ENCODE assay signal across 8 cellular contexts in the genomic region with DNA sequence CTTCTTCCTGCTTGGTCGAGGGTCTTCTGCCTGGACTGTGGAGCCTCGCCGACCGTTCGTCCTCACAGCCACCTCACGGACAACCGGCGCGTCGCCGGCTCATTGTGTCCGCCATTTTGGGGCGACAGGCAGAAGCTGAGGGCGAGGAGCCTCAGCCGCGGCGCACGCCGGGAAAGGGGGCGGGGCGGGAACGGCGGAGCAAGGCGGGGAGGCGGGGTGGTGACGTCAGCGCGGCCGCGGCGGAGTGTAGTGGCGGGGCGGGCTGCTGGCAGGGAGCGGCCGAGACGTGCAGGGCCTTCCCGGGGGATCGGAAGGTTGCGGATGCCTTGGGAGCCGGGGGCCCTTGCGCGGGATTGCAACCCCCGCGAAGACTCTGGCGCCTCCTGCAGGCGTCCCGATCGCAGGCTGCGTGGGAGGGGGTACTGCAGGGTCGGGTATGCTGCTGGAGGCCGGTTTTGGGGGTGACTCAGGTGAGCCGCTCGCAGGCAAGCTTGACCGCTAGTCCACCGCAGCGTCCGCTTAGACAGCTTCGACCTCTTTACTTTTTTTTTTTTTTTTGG. TPM values are rescaled to one million over a fixed set of nuclear protein-coding genes. Genes with fewer than 3 reads are reported as not detected.
A peak's percentile ranks its signal among the peaks of the same experiment; 100 is the strongest.
DNase-seq lines count a peak whose midpoint lies in the region; ATAC-seq and TF ChIP-seq lines count a peak whose summit lies in the region.

TSS of gene WDR82 (minus strand) at position 140 of the 560 bp plus-strand sequence. CDS start 288 bp downstream, outside the sequence.

- intact Hi-C loops in vagina (cut with DNase I) = no loop called here

- TF ChIP-seq POLR2A in vagina (IDR thresholded peaks at IDR 0.05) = peak in 1 of 2 donors; percentile 62

- peak within 1 kb of the TSS; percentile 96 for H3K27ac ChIP-seq in angular gyrus (ENCODE audit: low read depth, low read length)
- peak within 1 kb of the TSS; percentile 90 to 98 for H3K27ac ChIP-seq in right atrium auricular region
- peak within 1 kb of the TSS; percentile 100 for H3K27ac ChIP-seq in rectal smooth muscle tissue (ENCODE audit: low read depth, low read length)
- H3K27ac ChIP-seq in vagina = peak within 1 kb of the TSS; percentile 96

- H3K9me3 ChIP-seq in right atrium auricular region (no peaks in the 10 kb centered on the region), vagina (no peaks in the 10 kb centered on the region)

- TF ChIP-seq CTCF in right atrium auricular region (IDR thresholded peaks at IDR 0.05) = peak in 1 of 2 donors; percentile 77
- TF ChIP-seq CTCF in vagina (IDR thresholded peaks at IDR 0.05) = peak; percentile 23 to 40 (median 38)

- peaks cover 0 to 65% of the 10 kb centered on the region in 2 donors for H3K4me1 ChIP-seq in right atrium auricular region
- peaks cover 21% of the 10 kb centered on the region for H3K4me1 ChIP-seq in rectal smooth muscle tissue (ENCODE audit: control insufficient read depth, insufficient read depth, low read length)
- peaks cover 49% of the 10 kb centered on the region for H3K4me1 ChIP-seq in vagina

- H3K9ac ChIP-seq in rectal smooth muscle tissue (ENCODE audit: low read length) = peak within 1 kb of the TSS; percentile 98

- H3K27me3 ChIP-seq in right atrium auricular region = no peaks in the 10 kb centered on the region
- H3K27me3 ChIP-seq in rectal smooth muscle tissue (ENCODE audit: control insufficient read depth, insufficient read depth, low read length) = no peaks in the 10 kb centered on the region
- no peaks in the 10 kb centered on the region for H3K27me3 ChIP-seq in vagina

- no peaks in the 10 kb centered on the region for H3K36me3 ChIP-seq in right atrium auricular region
- peaks cover 6% of the 10 kb centered on the region for H3K36me3 ChIP-seq in rectal smooth muscle tissue (ENCODE audit: control insufficient read depth, insufficient read depth, low read length)
- peaks cover 0 to 5% of the 10 kb centered on the region in 2 donors for H3K36me3 ChIP-seq in vagina

- DNase-seq in NCI-H1694 (lab: John Stamatoyannopoulos, UW) = peak; percentile 31
- DNase-seq in T-helper 2 cell = peak; percentile 93 to 99 (median 97)
- DNase-seq in right atrium auricular region (ENCODE audit: low spot score) = peak; percentile 97
- peak in 1 of 2 donors; percentile 95 for DNase-seq in vagina (ENCODE audit: extremely low spot score in 2 of 2)

- H3K4me3 ChIP-seq in right atrium auricular region = peak within 1 kb of the TSS; percentile 66 to 88
- peak within 1 kb of the TSS; percentile 99 for H3K4me3 ChIP-seq in rectal smooth muscle tissue (ENCODE audit: low read length)
- H3K4me3 ChIP-seq in vagina = peak within 1 kb of the TSS; percentile 79 to 82

- ATAC-seq in GM18498 (IDR thresholded peaks at IDR 0.05; ENCODE audit: unreplicated experiment) (peak; percentile 89), HG02885 (IDR thresholded peaks at IDR 0.05; ENCODE audit: poor library complexity, unreplicated experiment) (peak; percentile 89)

RNA-seq across cellular contexts. Expression of gene WDR82, which starts in this region (rescaled TPM):
- total RNA-seq in right atrium auricular region (10 to 100 TPM; 43.2 to 43.8 TPM), vagina (44.4 TPM)
